ENCODE assay signal across 8 cellular contexts in genomic region chr2:69830045-69830905, GRCh38. TPM values are rescaled to one million over a fixed set of nuclear protein-coding genes. Genes with fewer than 3 reads are reported as not detected.
DNase-seq lines count a peak whose midpoint lies in the region; ATAC-seq and TF ChIP-seq lines count a peak whose summit lies in the region.

No MANE protein-coding gene starts in this region.

- H3K4me3 ChIP-seq in fibroblast of the aortic adventitia (ENCODE audit: low read depth, low read length) (peak overlapping the region; percentile 85), neuron (ENCODE audit: low read length) (peak overlapping the region; percentile 83), tibial artery (peak overlapping the region; percentile 77 to 95)

- ATAC-seq in HG03039 (IDR thresholded peaks at IDR 0.05; ENCODE audit: unreplicated experiment): peak; percentile 19

- H3K9me3 ChIP-seq in neuron (ENCODE audit: low read length): no peaks in the 10 kb centered on the region
- H3K9me3 ChIP-seq in tibial artery: no peaks in the 10 kb centered on the region

- peak overlapping the region; percentile 83 for H2AFZ ChIP-seq in neuron (ENCODE audit: low read depth, low read length)

- H3K36me3 ChIP-seq in neuron (ENCODE audit: insufficient read depth, low read length) (peaks cover 4% of the 10 kb centered on the region), tibial artery (peaks cover 0 to 8% (median 0%) of the 10 kb centered on the region in 3 donors)

- TF ChIP-seq CTCF in fibroblast of the aortic adventitia (IDR thresholded peaks at IDR 0.05; ENCODE audit: insufficient read depth, low read length) (no peak), tibial artery (IDR thresholded peaks at IDR 0.05) (no peak)

- intact Hi-C loops in tibial artery (cut with DNase I; ENCODE audit: low total_unique reads): no loop called here

- no peaks in the 10 kb centered on the region for H3K27me3 ChIP-seq in neuron (ENCODE audit: insufficient read depth, low read length)
- no peaks in the 10 kb centered on the region for H3K27me3 ChIP-seq in tibial artery

- peak; percentile 43 for DNase-seq in NK-92 treated with Interleukin-12 subunit alpha and Interleukin-12 subunit beta, amount 100 ng/mL, for 24 hours (lab: John Stamatoyannopoulos, UW)
- no peak for DNase-seq in NK-92 (lab: John Stamatoyannopoulos, UW; ENCODE audit: unreplicated experiment)
- DNase-seq in NOMO-1 treated with dmso at 0.1 percent for 144 hours (lab: John Stamatoyannopoulos, UW; ENCODE audit: unreplicated experiment): peak; percentile 13
- DNase-seq in activated T-helper 1 cell treated with Interleukin-2 at 50 U/mL for 16 hours (ENCODE audit: low read depth): peak; percentile 17
- DNase-seq in fibroblast of the aortic adventitia (ENCODE audit: low read depth): peak; percentile 29
- peak; percentile 38 to 68 for DNase-seq in tibial artery

- peaks cover 19% of the 10 kb centered on the region for H3K4me1 ChIP-seq in neuron (ENCODE audit: insufficient read depth, low read length)
- H3K4me1 ChIP-seq in tibial artery: peaks cover 0 to 46% (median 20%) of the 10 kb centered on the region in 4 donors

- peak overlapping the region; percentile 93 to 95 for H3K27ac ChIP-seq in tibial artery

RNA-seq across cellular contexts. Expression of gene GMCL1, which starts 0.8 kb away (rescaled TPM):
- 9.7 and 14.2 TPM in 2 replicates for total RNA-seq in fibroblast of the aortic adventitia (ENCODE audit: low replicate concordance)
